Comparison of ENCODE assay signal across 11 cellular contexts in genomic region chr2:170966648-170967396, GRCh38. TPM values are rescaled to one million over a fixed set of nuclear protein-coding genes. Genes with fewer than 3 reads are reported as not detected.
DNase-seq lines count a peak whose midpoint lies in the region; ATAC-seq and TF ChIP-seq lines count a peak whose summit lies in the region.
"Had no signal": no experiment of that assay in that cellular context is flagged by ENCODE, and none has a peak within 500 bp of the region (broad histone marks: within the 10 kb centered on the region; RNA-seq: fewer than 3 reads in every experiment).

No MANE protein-coding gene starts in this region.

- H3K27me3 Mint-ChIP-seq in CD4-positive, CD25-positive, alpha-beta regulatory T cell: no peaks in the 10 kb centered on the region
- H3K27me3 Mint-ChIP-seq in activated CD8-positive, alpha-beta T cell treated with anti-CD3 and anti-CD28 coated beads, Interleukin-2, amount 10 ng/mL, durations not matched to agents 7 days and 5 days (ENCODE audit: low read depth): no peaks in the 10 kb centered on the region
- H3K27me3 Mint-ChIP-seq in memory B cell: no peaks in the 10 kb centered on the region

- peaks cover 32% of the 10 kb centered on the region for H3K36me3 Mint-ChIP-seq in CD4-positive, CD25-positive, alpha-beta regulatory T cell
- H3K36me3 Mint-ChIP-seq in activated CD8-positive, alpha-beta T cell treated with anti-CD3 and anti-CD28 coated beads, Interleukin-2, amount 10 ng/mL, durations not matched to agents 7 days and 5 days (ENCODE audit: low read depth): peaks cover 46% of the 10 kb centered on the region
- peaks cover 16% of the 10 kb centered on the region for H3K36me3 Mint-ChIP-seq in memory B cell

- H3K9me3 Mint-ChIP-seq in CD4-positive, CD25-positive, alpha-beta regulatory T cell: no peaks in the 10 kb centered on the region
- H3K9me3 Mint-ChIP-seq in activated CD8-positive, alpha-beta T cell treated with anti-CD3 and anti-CD28 coated beads, Interleukin-2, amount 10 ng/mL, durations not matched to agents 7 days and 5 days (ENCODE audit: insufficient read depth): no peaks in the 10 kb centered on the region
- H3K9me3 Mint-ChIP-seq in memory B cell: no peaks in the 10 kb centered on the region

- H3K4me3 ChIP-seq in CD4-positive, CD25-positive, alpha-beta regulatory T cell (ENCODE audit: low read depth, low read length): no peak overlapping the region
- no peak overlapping the region for H3K4me3 ChIP-seq in HEK293 (ENCODE audit: low read depth, low read length)
- H3K4me3 ChIP-seq: colonic mucosa, uterus had no signal

- DNase-seq in CD4-positive, CD25-positive, alpha-beta regulatory T cell: peak in 2 of 3 donors; percentile 11 to 18
- DNase-seq in activated CD8-positive, alpha-beta T cell treated with anti-CD3 and anti-CD28 coated beads, Interleukin-2, amount 10 ng/mL, durations not matched to agents 7 days and 5 days: no peak
- DNase-seq in memory B cell (ENCODE audit: low spot score in 2 of 2) (no peak), SKM-1 treated with dmso at 0.1 percent for 144 hours (lab: John Stamatoyannopoulos, UW; ENCODE audit: unreplicated experiment) (no peak), DMS153 (lab: John Stamatoyannopoulos, UW) (no peak), SHP77 treated with DMSO at 0.1 percent for 48 hours (lab: John Stamatoyannopoulos, UW) (no peak), NCI-H2171 (lab: John Stamatoyannopoulos, UW) (no peak)
- DNase-seq: colonic mucosa, NCI-H1694, uterus had no signal

- ATAC-seq in CD4-positive, CD25-positive, alpha-beta regulatory T cell (ENCODE audit: low read depth in 2 of 2): no peak
- ATAC-seq in activated CD8-positive, alpha-beta T cell treated with anti-CD3 and anti-CD28 coated beads, Interleukin-2, amount 10 ng/mL, durations not matched to agents 7 days and 5 days: peak; percentile 50
- no peak for ATAC-seq in memory B cell (ENCODE audit: low read depth)

- TF ChIP-seq CTCF in HEK293 (tag by site-specific recombination; IDR thresholded peaks at IDR 0.05): 0 out of 2 replicates have a peak, but pooled peaks have one; percentile 8

- H3K4me3 Mint-ChIP-seq in CD4-positive, CD25-positive, alpha-beta regulatory T cell: no peak overlapping the region
- no peak overlapping the region for H3K4me3 Mint-ChIP-seq in activated CD8-positive, alpha-beta T cell treated with anti-CD3 and anti-CD28 coated beads, Interleukin-2, amount 10 ng/mL, durations not matched to agents 7 days and 5 days
- no peak overlapping the region for H3K4me3 Mint-ChIP-seq in memory B cell

- CTCF ChIA-PET in HEK293 (lab: Yijun Ruan, JAX): interaction anchor here (0.6 to 2.0 kb wide), 5 partner anchors 98 to 606 kb away, joined by 4 to 6 read pairs (median 4); no protein-coding TSS in a partner anchor
- CTCF ChIA-PET in activated CD8-positive, alpha-beta T cell treated with anti-CD3 and anti-CD28 coated beads, Interleukin-2, amount 10 ng/mL, durations not matched to agents 7 days and 5 days (lab: Charles Lee): interaction anchor here (0.7 to 1.0 kb wide), 2 partner anchors 121 to 281 kb away, joined by 3 read pairs; no protein-coding TSS in a partner anchor

- no peaks in the 10 kb centered on the region for H3K27me3 ChIP-seq in CD4-positive, CD25-positive, alpha-beta regulatory T cell (ENCODE audit: control insufficient read depth, insufficient read depth, low read length)
- H3K27me3 ChIP-seq: colonic mucosa, uterus had no signal

- POLR2A ChIA-PET in HEK293 (lab: Yijun Ruan, JAX): interaction anchor here (1.2 kb wide), 1 partner anchor 38 kb away, joined by 3 read pairs; the partner anchor contains the start of gene GORASP2
- POLR2A ChIA-PET in activated CD8-positive, alpha-beta T cell treated with anti-CD3 and anti-CD28 coated beads, Interleukin-2, amount 10 ng/mL, durations not matched to agents 7 days and 5 days (lab: Charles Lee): interaction anchor here (0.6 kb wide), 1 partner anchor 8 kb away, joined by 3 read pairs; no protein-coding TSS in a partner anchor

- no peaks in the 10 kb centered on the region for H3K4me1 ChIP-seq in CD4-positive, CD25-positive, alpha-beta regulatory T cell (ENCODE audit: control insufficient read depth, insufficient read depth, low read length, poor library complexity, severe bottlenecking)
- H3K4me1 ChIP-seq in HEK293 (ENCODE audit: control insufficient read depth, insufficient read depth, low read length): no peaks in the 10 kb centered on the region
- H3K4me1 ChIP-seq: colonic mucosa, uterus had no signal

- no peaks in the 10 kb centered on the region for H3K4me1 Mint-ChIP-seq in CD4-positive, CD25-positive, alpha-beta regulatory T cell
- no peaks in the 10 kb centered on the region for H3K4me1 Mint-ChIP-seq in activated CD8-positive, alpha-beta T cell treated with anti-CD3 and anti-CD28 coated beads, Interleukin-2, amount 10 ng/mL, durations not matched to agents 7 days and 5 days (ENCODE audit: low read depth)
- H3K4me1 Mint-ChIP-seq in memory B cell: no peaks in the 10 kb centered on the region

- peak overlapping the region in 2 of 3 donors; percentile 36 to 38 for H3K27ac Mint-ChIP-seq in CD4-positive, CD25-positive, alpha-beta regulatory T cell
- no peak overlapping the region for H3K27ac Mint-ChIP-seq in activated CD8-positive, alpha-beta T cell treated with anti-CD3 and anti-CD28 coated beads, Interleukin-2, amount 10 ng/mL, durations not matched to agents 7 days and 5 days
- H3K27ac Mint-ChIP-seq in memory B cell: peak overlapping the region; percentile 28

- peaks cover 55% of the 10 kb centered on the region for H3K36me3 ChIP-seq in CD4-positive, CD25-positive, alpha-beta regulatory T cell (ENCODE audit: control insufficient read depth, insufficient read depth, low read length)
- peaks cover 17 to 70% of the 10 kb centered on the region in 2 experiments for H3K36me3 ChIP-seq in HEK293 (ENCODE audit: control insufficient read depth in 2 of 2, insufficient read depth in 1 of 2, low read length in 2 of 2)
- H3K36me3 ChIP-seq: uterus had no signal

- no peak overlapping the region for H3K27ac ChIP-seq in CD4-positive, CD25-positive, alpha-beta regulatory T cell (ENCODE audit: insufficient read depth, low read length, poor library complexity, severe bottlenecking)
- H3K27ac ChIP-seq in HEK293 (ENCODE audit: extremely low read depth, low read depth, low read length): no peak overlapping the region
- H3K27ac ChIP-seq: colonic mucosa, uterus had no signal

- no peaks in the 10 kb centered on the region for H3K9me3 ChIP-seq in CD4-positive, CD25-positive, alpha-beta regulatory T cell (ENCODE audit: control insufficient read depth in 2 of 2, low read length in 2 of 2)
- H3K9me3 ChIP-seq in HEK293 (ENCODE audit: control insufficient read depth, insufficient read depth, low read depth, low read length): no peaks in the 10 kb centered on the region
- H3K9me3 ChIP-seq: colonic mucosa, uterus had no signal

TF ChIP-seq in HEK293, 187 proteins besides CTCF, POLR2A, EP300 and RAD21:
- TF ChIP-seq KLF10 (tag by site-specific recombination; IDR thresholded peaks at IDR 0.05) (no peak), ZNF654 (tag by site-specific recombination; IDR thresholded peaks at IDR 0.05; ENCODE audit: low read depth) (peak; percentile 17; the same call in 1 of the 2 replicates), ZNF488 (tag by site-specific recombination; IDR thresholded peaks at IDR 0.05) (no peak)

RNA-seq across cellular contexts. Expression of gene GORASP2, which starts 37.8 kb away (rescaled TPM):
- total RNA-seq in CD4-positive, CD25-positive, alpha-beta regulatory T cell: 77.5 TPM
- 10 to 100 TPM; 86.0 to 98.9 (median 93.5) TPM for polyA plus RNA-seq in CD4-positive, CD25-positive, alpha-beta regulatory T cell
- total RNA-seq in activated CD8-positive, alpha-beta T cell treated with anti-CD3 and anti-CD28 coated beads, Interleukin-2, amount 10 ng/mL, durations not matched to agents 7 days and 5 days: 10 to 100 TPM; 65.2 to 65.9 TPM

Comparison
In these comparisons a context has a peak if more than half of its experiments do, and no peak if none do; other contexts are left out.
1. DNase-seq: peak in CD4-positive, CD25-positive, alpha-beta regulatory T cell (2 of 3); none in activated CD8-positive, alpha-beta T cell treated with anti-CD3 and anti-CD28 coated beads, Interleukin-2, amount 10 ng/mL, durations not matched to agents 7 days and 5 days (single experiment), memory B cell (0 of 2), SKM-1 treated with dmso at 0.1 percent for 144 hours (single experiment), DMS153 (single experiment), SHP77 treated with DMSO at 0.1 percent for 48 hours (single experiment) and NCI-H2171 (single experiment).